In the genomic region with DNA sequence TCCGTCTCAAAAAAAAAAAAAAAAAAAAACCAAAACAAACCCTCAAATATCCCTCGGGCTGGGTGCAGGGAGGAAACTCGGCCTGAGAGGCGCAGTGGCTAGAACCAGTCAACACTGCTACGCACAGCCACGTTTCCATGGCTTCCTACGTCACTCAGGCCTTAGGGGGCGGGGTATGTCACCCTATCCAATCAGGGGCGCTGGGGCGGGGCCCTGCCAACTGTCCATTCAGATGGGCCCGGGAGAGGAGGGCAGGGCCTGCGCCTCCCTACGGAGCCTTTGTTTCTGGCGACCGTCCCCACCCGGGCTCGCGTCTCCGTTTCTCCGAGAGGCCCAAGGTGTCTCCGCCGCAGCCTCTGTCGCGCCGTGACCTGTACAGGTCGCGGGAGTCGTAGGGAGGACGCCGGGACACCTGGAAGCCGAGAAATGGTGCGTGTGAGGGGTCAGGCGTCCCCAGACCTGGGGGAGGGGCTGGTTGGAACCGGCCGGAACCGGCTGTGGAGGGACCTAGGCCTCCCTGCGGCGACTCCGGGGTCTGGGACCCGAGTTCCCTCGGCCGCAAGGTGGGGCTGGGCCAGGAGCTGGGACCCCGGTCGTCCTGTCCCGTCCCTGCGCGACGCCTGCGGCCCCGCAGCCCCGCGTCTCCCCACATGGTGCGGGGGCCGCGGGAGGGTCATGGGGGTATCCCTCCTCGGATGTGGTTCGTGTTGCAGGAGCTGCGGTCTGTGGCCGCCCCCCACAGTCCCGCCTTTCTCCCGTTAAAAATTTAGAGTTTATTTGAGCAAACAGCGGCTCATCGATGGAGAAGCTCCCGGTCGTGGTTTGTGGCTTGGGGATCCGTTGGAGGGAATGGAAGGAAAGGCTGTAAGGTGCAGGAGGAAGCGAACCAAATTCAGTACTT, we compare ENCODE assay signal across 8 cellular contexts. TPM values are rescaled to one million over a fixed set of nuclear protein-coding genes. Genes with fewer than 3 reads are reported as not detected.
DNase-seq lines count a peak whose midpoint lies in the region; ATAC-seq and TF ChIP-seq lines count a peak whose summit lies in the region.

Gene ZNF627, plus strand, starts transcription at position 282 of the 901 bp plus-strand sequence. Its CDS starts 145 bp downstream, at position 427.

- H3K27ac ChIP-seq in ovary = peak within 1 kb of the TSS; percentile 34 to 84
- peak within 1 kb of the TSS; percentile 90 to 94 (median 93) for H3K27ac ChIP-seq in thyroid gland

- no peak for TF ChIP-seq EP300 in ovary (IDR thresholded peaks at IDR 0.05)

- peaks cover 17% of the 10 kb centered on the region for H3K36me3 Mint-ChIP-seq in activated naive CD8-positive, alpha-beta T cell treated with anti-CD3 and anti-CD28 coated beads, Interleukin-2, amount 10 ng/mL, durations not matched to agents 7 days and 5 days

- no peaks in the 10 kb centered on the region for H3K27me3 Mint-ChIP-seq in activated naive CD8-positive, alpha-beta T cell treated with anti-CD3 and anti-CD28 coated beads, Interleukin-2, amount 10 ng/mL, durations not matched to agents 7 days and 5 days

- TF ChIP-seq POLR2A in GM10847 (IDR thresholded peaks at IDR 0.05; ENCODE audit: extremely low read depth, insufficient read length) (peak; percentile 92), ovary (IDR thresholded peaks at IDR 0.05) (peak; percentile 95), thyroid gland (IDR thresholded peaks at IDR 0.05) (peak; percentile 69 to 99)

- 0 to 1% (median 0%) methylated on average over 39 to 67 of the region's 67 CpGs for WGBS in ovary, 3 donors
- WGBS in thyroid gland, 2 donors = 1 to 2% methylated on average over 30 to 34 of the region's 67 CpGs

- DNase-seq in NCI-H1092 treated with DMSO at 0.1 percent for 48 hours (lab: John Stamatoyannopoulos, UW) (peak; percentile 97), SKM-1 (lab: John Stamatoyannopoulos, UW; ENCODE audit: unreplicated experiment) (peak; percentile 96), Right ventricle myocardium inferior (ENCODE audit: missing footprints) (peak; percentile 99), ovary (peak; percentile 99 to 100 (median 99)), thyroid gland (peak; percentile 100)
- peak; percentile 94 for DNase-seq in activated naive CD8-positive, alpha-beta T cell treated with anti-CD3 and anti-CD28 coated beads, Interleukin-2, amount 10 ng/mL, durations not matched to agents 7 days and 5 days

- TF ChIP-seq CTCF in ovary (IDR thresholded peaks at IDR 0.05) (peak in 2 of 3 donors; percentile 34 to 54), thyroid gland (IDR thresholded peaks at IDR 0.05) (peak in 3 of 6 experiments; percentile 28 to 47 (median 31))

- H3K4me3 ChIP-seq in ovary (peak within 1 kb of the TSS; percentile 99), thyroid gland (replicated peaks in 1 of 3) (peak within 1 kb of the TSS; percentile 47 to 98 (median 52))

- ATAC-seq in HG02610 (IDR thresholded peaks at IDR 0.05; ENCODE audit: unreplicated experiment) (peak; percentile 93), Right ventricle myocardium inferior (peak; percentile 100)
- peak; percentile 100 for ATAC-seq in activated naive CD8-positive, alpha-beta T cell treated with anti-CD3 and anti-CD28 coated beads, Interleukin-2, amount 10 ng/mL, durations not matched to agents 7 days and 5 days (ENCODE audit: low read depth)

- POLR2A ChIA-PET in activated naive CD8-positive, alpha-beta T cell treated with anti-CD3 and anti-CD28 coated beads, Interleukin-2, amount 10 ng/mL, durations not matched to agents 7 days and 5 days (lab: Charles Lee) = interaction anchor here (0.6 to 1.6 kb wide), 9 partner anchors 16 to 280 kb away, joined by 3 to 9 read pairs (median 4); no protein-coding TSS in a partner anchor

- no peaks in the 10 kb centered on the region for H3K9me3 ChIP-seq in ovary
- no peaks in the 10 kb centered on the region for H3K9me3 ChIP-seq in thyroid gland

- H3K4me1 ChIP-seq in ovary (ENCODE audit: insufficient read depth) (peaks cover 4% of the 10 kb centered on the region), thyroid gland (peaks cover 13 to 22% of the 10 kb centered on the region in 2 donors)

- peak within 1 kb of the TSS; percentile 92 for H3K4me3 Mint-ChIP-seq in activated naive CD8-positive, alpha-beta T cell treated with anti-CD3 and anti-CD28 coated beads, Interleukin-2, amount 10 ng/mL, durations not matched to agents 7 days and 5 days

- peaks cover 13% of the 10 kb centered on the region for H3K4me1 Mint-ChIP-seq in activated naive CD8-positive, alpha-beta T cell treated with anti-CD3 and anti-CD28 coated beads, Interleukin-2, amount 10 ng/mL, durations not matched to agents 7 days and 5 days

- intact Hi-C loops in Right ventricle myocardium inferior (cut with DNase I) (no loop called here), ovary (cut with DNase I) (no loop called here), thyroid gland (cut with DNase I) (no loop called here)

- H3K27me3 ChIP-seq in ovary = no peaks in the 10 kb centered on the region
- H3K27me3 ChIP-seq in thyroid gland = no peaks in the 10 kb centered on the region

- peaks cover 2% of the 10 kb centered on the region for H3K9me3 Mint-ChIP-seq in activated naive CD8-positive, alpha-beta T cell treated with anti-CD3 and anti-CD28 coated beads, Interleukin-2, amount 10 ng/mL, durations not matched to agents 7 days and 5 days

- H3K36me3 ChIP-seq in ovary = no peaks in the 10 kb centered on the region
- H3K36me3 ChIP-seq in thyroid gland = no peaks in the 10 kb centered on the region

- H3K27ac Mint-ChIP-seq in activated naive CD8-positive, alpha-beta T cell treated with anti-CD3 and anti-CD28 coated beads, Interleukin-2, amount 10 ng/mL, durations not matched to agents 7 days and 5 days = peak within 1 kb of the TSS; percentile 80

RNA-seq across cellular contexts. Expression of gene ZNF627, which starts in this region (rescaled TPM):
- total RNA-seq in activated naive CD8-positive, alpha-beta T cell treated with anti-CD3 and anti-CD28 coated beads, Interleukin-2, amount 10 ng/mL, durations not matched to agents 7 days and 5 days = 1 to 10 TPM; 9.0 to 9.6 TPM
- total RNA-seq in Right ventricle myocardium inferior (4.9 TPM), ovary (10 to 100 TPM; 16.3 to 31.5 (median 17.9) TPM), thyroid gland (10 to 100 TPM; 14.5 to 24.3 (median 21.7) TPM)
- 10 to 100 TPM; 14.4 to 16.1 TPM for polyA plus RNA-seq in ovary

Comparison
In these comparisons a context has a peak if more than half of its experiments do, and no peak if none do; other contexts are left out.
1. Peak in every context shown above with its lines: DNase-seq, ATAC-seq, H3K4me3 ChIP-seq and H3K27ac ChIP-seq.